Comparison of ENCODE assay signal across 1 cellular context in genomic region chr10:79259834-79260233, GRCh38.
TF ChIP-seq lines count a peak whose summit lies in the region.

No MANE protein-coding gene starts in this region.

TF ChIP-seq in SK-N-SH treated with all-trans-retinoic acid at 6 μM for 48 hours, 23 proteins besides CTCF, POLR2A, EP300 and RAD21 (continued from another document):
- TF ChIP-seq TSHZ2 (CRISPR knock-in tag; IDR thresholded peaks at IDR 0.05) = no peak
- TF ChIP-seq PATZ1 (CRISPR knock-in tag; IDR thresholded peaks at IDR 0.05; ENCODE audit: borderline replicate concordance) = no peak
- TF ChIP-seq ARNTL (CRISPR knock-in tag; IDR thresholded peaks at IDR 0.05; ENCODE audit: borderline replicate concordance, low read depth) = no peak
TF ChIP-seq in SK-N-SH treated with all-trans-retinoic acid at 6 μM for 48 hours: peak in this region for 0.
